In genomic region chr7:134778941-134779740, GRCh38 we compare ENCODE assay signal across 1 cellular context.
TF ChIP-seq lines count a peak whose summit lies in the region.

TSS of gene CALD1 (plus strand) at chr7:134779634. CDS start at chr7:134867734, 88,100 bp downstream.

TF ChIP-seq in SK-N-SH, 30 proteins besides CTCF, POLR2A, EP300 and RAD21 (continued from another document):
- TF ChIP-seq, protein P1, sequence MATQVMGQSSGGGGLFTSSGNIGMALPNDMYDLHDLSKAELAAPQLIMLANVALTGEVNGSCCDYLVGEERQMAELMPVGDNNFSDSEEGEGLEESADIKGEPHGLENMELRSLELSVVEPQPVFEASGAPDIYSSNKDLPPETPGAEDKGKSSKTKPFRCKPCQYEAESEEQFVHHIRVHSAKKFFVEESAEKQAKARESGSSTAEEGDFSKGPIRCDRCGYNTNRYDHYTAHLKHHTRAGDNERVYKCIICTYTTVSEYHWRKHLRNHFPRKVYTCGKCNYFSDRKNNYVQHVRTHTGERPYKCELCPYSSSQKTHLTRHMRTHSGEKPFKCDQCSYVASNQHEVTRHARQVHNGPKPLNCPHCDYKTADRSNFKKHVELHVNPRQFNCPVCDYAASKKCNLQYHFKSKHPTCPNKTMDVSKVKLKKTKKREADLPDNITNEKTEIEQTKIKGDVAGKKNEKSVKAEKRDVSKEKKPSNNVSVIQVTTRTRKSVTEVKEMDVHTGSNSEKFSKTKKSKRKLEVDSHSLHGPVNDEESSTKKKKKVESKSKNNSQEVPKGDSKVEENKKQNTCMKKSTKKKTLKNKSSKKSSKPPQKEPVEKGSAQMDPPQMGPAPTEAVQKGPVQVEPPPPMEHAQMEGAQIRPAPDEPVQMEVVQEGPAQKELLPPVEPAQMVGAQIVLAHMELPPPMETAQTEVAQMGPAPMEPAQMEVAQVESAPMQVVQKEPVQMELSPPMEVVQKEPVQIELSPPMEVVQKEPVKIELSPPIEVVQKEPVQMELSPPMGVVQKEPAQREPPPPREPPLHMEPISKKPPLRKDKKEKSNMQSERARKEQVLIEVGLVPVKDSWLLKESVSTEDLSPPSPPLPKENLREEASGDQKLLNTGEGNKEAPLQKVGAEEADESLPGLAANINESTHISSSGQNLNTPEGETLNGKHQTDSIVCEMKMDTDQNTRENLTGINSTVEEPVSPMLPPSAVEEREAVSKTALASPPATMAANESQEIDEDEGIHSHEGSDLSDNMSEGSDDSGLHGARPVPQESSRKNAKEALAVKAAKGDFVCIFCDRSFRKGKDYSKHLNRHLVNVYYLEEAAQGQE (IDR thresholded peaks at IDR 0.05; ENCODE audit: low read depth, low read length) = peak; percentile 47; the same call in 1 of the 2 replicates
- TF ChIP-seq USF2 (IDR thresholded peaks at IDR 0.05; ENCODE audit: borderline replicate concordance, low read depth, low read length) (no peak), TAF1 (IDR thresholded peaks at IDR 0.05; ENCODE audit: borderline replicate concordance, low read depth, low read length) (peak; percentile 94), FOXJ3 (CRISPR knock-in tag; IDR thresholded peaks at IDR 0.05) (no peak), GATA2 (CRISPR knock-in tag; IDR thresholded peaks at IDR 0.05) (no peak), MXI1 (IDR thresholded peaks at IDR 0.05; ENCODE audit: low read depth, low read length) (peak; percentile 81), EZH2phosphoT487 (IDR thresholded peaks at IDR 0.05; ENCODE audit: borderline replicate concordance, low read depth) (no peak), YY1 (IDR thresholded peaks at IDR 0.05; ENCODE audit: low read depth) (peak; percentile 68; the same call in 1 of the 2 replicates), CHD2 (IDR thresholded peaks at IDR 0.05; ENCODE audit: low read length, partially characterized antibody) (no peak), SIN3A (IDR thresholded peaks at IDR 0.05; ENCODE audit: borderline replicate concordance, low read depth, low read length) (peak; percentile 93), TEAD4 (IDR thresholded peaks at IDR 0.05; ENCODE audit: borderline replicate concordance, insufficient read depth) (peak; percentile 98), NFIC (IDR thresholded peaks at IDR 0.05; ENCODE audit: borderline replicate concordance) (peak; percentile 95), MEF2A (IDR thresholded peaks at IDR 0.05; ENCODE audit: borderline replicate concordance, low read depth) (no peak; the same call in 1 of the 2 replicates), NRF1 (IDR thresholded peaks at IDR 0.05; ENCODE audit: low read depth, low read length) (peak; percentile 64), GABPA (IDR thresholded peaks at IDR 0.05; ENCODE audit: low read depth) (no peak; the same call in 1 of the 2 replicates), IRF3 (IDR thresholded peaks at IDR 0.05; ENCODE audit: low read depth, low read length) (no peak), FOSL2 (IDR thresholded peaks at IDR 0.05; ENCODE audit: borderline replicate concordance, low read depth) (peak; percentile 81), SMC3 (IDR thresholded peaks at IDR 0.05; ENCODE audit: low read depth, low read length) (0 out of 2 replicates have a peak, but pooled peaks have one; percentile 12), POLR2AphosphoS5 (IDR thresholded peaks at IDR 0.05; ENCODE audit: low read depth, low read length) (peak; percentile 99), FOXM1 (IDR thresholded peaks at IDR 0.05; ENCODE audit: low read depth) (peak; percentile 87), TCF12 (IDR thresholded peaks at IDR 0.05) (peak; percentile 88)
- TF ChIP-seq, protein P2, sequence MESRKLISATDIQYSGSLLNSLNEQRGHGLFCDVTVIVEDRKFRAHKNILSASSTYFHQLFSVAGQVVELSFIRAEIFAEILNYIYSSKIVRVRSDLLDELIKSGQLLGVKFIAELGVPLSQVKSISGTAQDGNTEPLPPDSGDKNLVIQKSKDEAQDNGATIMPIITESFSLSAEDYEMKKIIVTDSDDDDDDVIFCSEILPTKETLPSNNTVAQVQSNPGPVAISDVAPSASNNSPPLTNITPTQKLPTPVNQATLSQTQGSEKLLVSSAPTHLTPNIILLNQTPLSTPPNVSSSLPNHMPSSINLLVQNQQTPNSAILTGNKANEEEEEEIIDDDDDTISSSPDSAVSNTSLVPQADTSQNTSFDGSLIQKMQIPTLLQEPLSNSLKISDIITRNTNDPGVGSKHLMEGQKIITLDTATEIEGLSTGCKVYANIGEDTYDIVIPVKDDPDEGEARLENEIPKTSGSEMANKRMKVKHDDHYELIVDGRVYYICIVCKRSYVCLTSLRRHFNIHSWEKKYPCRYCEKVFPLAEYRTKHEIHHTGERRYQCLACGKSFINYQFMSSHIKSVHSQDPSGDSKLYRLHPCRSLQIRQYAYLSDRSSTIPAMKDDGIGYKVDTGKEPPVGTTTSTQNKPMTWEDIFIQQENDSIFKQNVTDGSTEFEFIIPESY (IDR thresholded peaks at IDR 0.05; ENCODE audit: borderline replicate concordance, low read depth) = peak; percentile 80; the same call in 1 of the 2 replicates
